In the genomic region with DNA sequence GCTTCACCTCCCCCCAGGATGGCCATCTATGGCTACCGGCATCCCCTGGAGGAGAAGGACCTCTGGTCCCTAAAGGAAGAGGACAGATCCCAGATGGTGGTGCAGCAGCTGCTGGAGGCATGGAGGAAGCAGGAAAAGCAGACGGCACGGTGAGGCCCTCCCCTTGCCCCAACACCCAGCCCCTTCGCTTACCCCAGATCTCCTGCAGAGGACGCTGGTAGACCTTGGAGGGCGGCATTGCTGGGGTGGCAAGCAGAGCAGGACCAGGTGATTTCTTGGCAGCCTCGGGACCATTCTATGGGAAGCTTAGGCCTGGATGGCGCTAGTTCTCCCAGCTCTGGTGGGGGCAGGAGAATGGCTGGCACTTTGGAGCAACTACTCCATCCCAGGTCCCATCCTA, we compare ENCODE assay signal across 2 cellular contexts.
TF ChIP-seq lines count a peak whose summit lies in the region.

No MANE protein-coding gene starts in this region.

TF ChIP-seq in IMR-90, 13 proteins besides CTCF, POLR2A, EP300 and RAD21:
- TF ChIP-seq FOS (IDR thresholded peaks at IDR 0.05; ENCODE audit: low read depth, low read length), result no peak
- TF ChIP-seq MAFK (IDR thresholded peaks at IDR 0.05; ENCODE audit: low read depth, low read length), result no peak
- no peak for TF ChIP-seq SMC3 (IDR thresholded peaks at IDR 0.05; ENCODE audit: low read depth, low read length)
- no peak for TF ChIP-seq BHLHE40 (IDR thresholded peaks at IDR 0.05; ENCODE audit: low read depth, low read length)
- TF ChIP-seq, protein P1, sequence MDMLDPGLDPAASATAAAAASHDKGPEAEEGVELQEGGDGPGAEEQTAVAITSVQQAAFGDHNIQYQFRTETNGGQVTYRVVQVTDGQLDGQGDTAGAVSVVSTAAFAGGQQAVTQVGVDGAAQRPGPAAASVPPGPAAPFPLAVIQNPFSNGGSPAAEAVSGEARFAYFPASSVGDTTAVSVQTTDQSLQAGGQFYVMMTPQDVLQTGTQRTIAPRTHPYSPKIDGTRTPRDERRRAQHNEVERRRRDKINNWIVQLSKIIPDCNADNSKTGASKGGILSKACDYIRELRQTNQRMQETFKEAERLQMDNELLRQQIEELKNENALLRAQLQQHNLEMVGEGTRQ (IDR thresholded peaks at IDR 0.05; ENCODE audit: low read depth, low read length), result no peak
- no peak for TF ChIP-seq RFX5 (IDR thresholded peaks at IDR 0.05; ENCODE audit: low read depth, low read length)
- no peak for TF ChIP-seq CHD1 (IDR thresholded peaks at IDR 0.05; ENCODE audit: low read depth, low read length)
- TF ChIP-seq RCOR1 (IDR thresholded peaks at IDR 0.05; ENCODE audit: insufficient replicate concordance, low read length), result no peak
- no peak for TF ChIP-seq ELK1 (IDR thresholded peaks at IDR 0.05; ENCODE audit: borderline replicate concordance, low read depth, low read length)
- no peak for TF ChIP-seq MAZ (IDR thresholded peaks at IDR 0.05; ENCODE audit: borderline replicate concordance, low read depth, low read length)
- TF ChIP-seq MXI1 (IDR thresholded peaks at IDR 0.05; ENCODE audit: borderline replicate concordance, low read depth, low read length), result no peak
- no peak for TF ChIP-seq NFE2L2 (IDR thresholded peaks at IDR 0.05; ENCODE audit: low read depth, low read length)
- no peak for TF ChIP-seq CEBPB (IDR thresholded peaks at IDR 0.05; ENCODE audit: low read depth, low read length)

TF ChIP-seq in H1, 55 proteins besides CTCF, POLR2A, EP300 and RAD21:
- TF ChIP-seq GTF2F1 (IDR thresholded peaks at IDR 0.05; ENCODE audit: borderline replicate concordance, low read depth, low read length) (no peak), KDM1A (IDR thresholded peaks at IDR 0.05; ENCODE audit: borderline replicate concordance, low read length) (no peak), ASH2L (IDR thresholded peaks at IDR 0.05; ENCODE audit: low read length) (no peak), POU5F1 (IDR thresholded peaks at IDR 0.05; ENCODE audit: low read depth, low read length) (no peak), FOSL1 (IDR thresholded peaks at IDR 0.05; ENCODE audit: insufficient read depth, low read depth, low read length) (no peak), BCL11A (IDR thresholded peaks at IDR 0.05; ENCODE audit: low read depth in 2 of 2, low read length in 2 of 2) (no peak), NRF1 (IDR thresholded peaks at IDR 0.05; ENCODE audit: low read depth, low read length) (no peak), CBX8 (IDR thresholded peaks at IDR 0.05; ENCODE audit: borderline replicate concordance, low read depth, low read length) (no peak), TEAD4 (IDR thresholded peaks at IDR 0.05; ENCODE audit: low read depth, low read length) (no peak)
TF ChIP-seq in H1: peak in this region for 0.
